ENCODE assay signal across 1 cellular context in genomic region chr19:1470864-1471513, GRCh38.
TF ChIP-seq lines count a peak whose summit lies in the region.

No MANE protein-coding gene starts in this region.

TF ChIP-seq in IMR-90, 13 proteins besides CTCF, POLR2A, EP300 and RAD21 (continued from another document):
- TF ChIP-seq FOS (IDR thresholded peaks at IDR 0.05; ENCODE audit: low read depth, low read length), result no peak
